ENCODE assay signal across 28 cellular contexts in the genomic region with DNA sequence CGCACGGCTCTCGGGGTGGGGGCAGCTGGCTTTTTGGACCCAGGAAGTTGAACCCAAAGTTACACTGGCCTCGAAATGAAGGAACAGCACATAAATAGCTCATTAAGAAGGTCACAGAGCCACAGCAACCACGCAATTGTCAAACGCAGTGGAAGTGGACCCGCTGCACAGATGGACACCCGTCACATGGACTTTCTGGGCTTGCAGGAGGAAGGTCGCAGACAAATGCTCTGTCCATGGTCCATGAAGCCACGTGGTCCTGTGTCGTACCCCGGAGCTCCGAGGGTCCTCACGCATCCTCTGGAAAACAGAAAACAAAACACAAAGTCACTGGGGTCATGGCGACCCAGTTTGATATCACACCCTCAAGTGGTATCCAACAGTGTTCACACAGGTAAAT.
"Had no signal": no experiment of that assay in that cellular context is flagged by ENCODE, and none has a peak within 500 bp of the region (broad histone marks: within the 10 kb centered on the region; RNA-seq: fewer than 3 reads in every experiment).

No MANE protein-coding gene starts in this region.

- H3K4me1 ChIP-seq: left lung, lower lobe of right lung, parathyroid adenoma, right atrium auricular region, right lobe of liver, tibial nerve, uterus had no signal

- H3K9ac ChIP-seq: parathyroid adenoma had no signal

- H3K9me3 Mint-ChIP-seq: mesothelial cell of epicardium; natural killer cell; stimulated activated memory B cell treated with anti-CD40 and anti-IgM and Interleukin-4, amounts not matched to agents 10 μg/mL and 1 μg/mL and 100 μg/mL, for 72 hours; stimulated activated naive CD8-positive, alpha-beta T cell treated with anti-CD3 and anti-CD28 coated beads, Interleukin-15, amount 100 ng/mL, for 72 hours; type B pancreatic cell had no signal

- H3K4me3 Mint-ChIP-seq: mesothelial cell of epicardium; naive B cell; natural killer cell; nephron progenitor cell; stimulated activated memory B cell treated with anti-CD40 and anti-IgM and Interleukin-4, amounts not matched to agents 10 μg/mL and 1 μg/mL and 100 μg/mL, for 72 hours; stimulated activated naive CD8-positive, alpha-beta T cell treated with anti-CD3 and anti-CD28 coated beads, Interleukin-15, amount 100 ng/mL, for 72 hours; type B pancreatic cell had no signal

- FAIRE-seq: keratinocyte had no signal

- H3K4me3 ChIP-seq: left lung, lower lobe of right lung, right atrium auricular region, right lobe of liver, smooth muscle cell, tibial nerve, uterus had no signal

- H3K36me3 Mint-ChIP-seq: mesothelial cell of epicardium; naive B cell; natural killer cell; stimulated activated memory B cell treated with anti-CD40 and anti-IgM and Interleukin-4, amounts not matched to agents 10 μg/mL and 1 μg/mL and 100 μg/mL, for 72 hours; type B pancreatic cell had no signal

- H3K27ac Mint-ChIP-seq: mesothelial cell of epicardium; naive B cell; natural killer cell; progenitor cell of endocrine pancreas; stimulated activated memory B cell treated with anti-CD40 and anti-IgM and Interleukin-4, amounts not matched to agents 10 μg/mL and 1 μg/mL and 100 μg/mL, for 72 hours; type B pancreatic cell had no signal

- H2AFZ ChIP-seq: parathyroid adenoma had no signal

- H3K9me3 ChIP-seq: left lung, lower lobe of right lung, right atrium auricular region, right lobe of liver, tibial nerve, uterus had no signal

- H3K27me3 Mint-ChIP-seq: stimulated activated memory B cell treated with anti-CD40 and anti-IgM and Interleukin-4, amounts not matched to agents 10 μg/mL and 1 μg/mL and 100 μg/mL, for 72 hours; type B pancreatic cell had no signal

- DNase-seq: hippocampal formation; left colon; left lung; lower lobe of right lung; mammary epithelial cell; mesenchymal stem cell; naive B cell; natural killer cell; nephron progenitor cell; nucleus accumbens; right lobe of liver; stimulated activated CD4-positive, alpha-beta T cell treated with anti-CD3 and anti-CD28 coated beads, Interleukin-1b, Interleukin-23, amount 100 ng/mL, for 48 hours; stimulated activated CD4-positive, alpha-beta T cell treated with anti-CD3 and anti-CD28 coated beads, Interleukin-2, amount 100 ng/mL, for 48 hours; stimulated activated CD4-positive, alpha-beta T cell treated with anti-CD3 and anti-CD28 coated beads, Interleukin-4, amount 100 ng/mL, for 4 hours; stimulated activated CD8-positive, alpha-beta memory T cell treated with anti-CD3 and anti-CD28 coated beads, Interleukin-4, amount 100 ng/mL, for 48 hours; stimulated activated naive CD4-positive, alpha-beta T cell treated with Interleukin-2 at 50 U/mL for 16 hours; stimulated activated naive CD8-positive, alpha-beta T cell treated with anti-CD3 and anti-CD28 coated beads, Interleukin-15, amount 100 ng/mL, for 72 hours; substantia nigra; uterus had no signal

- ATAC-seq: left colon; left lung; lower lobe of right lung; natural killer cell; right lobe of liver; stimulated activated memory B cell treated with anti-CD40 and anti-IgM and Interleukin-4, amounts not matched to agents 10 μg/mL and 1 μg/mL and 100 μg/mL, for 72 hours; stimulated activated naive CD8-positive, alpha-beta T cell treated with anti-CD3 and anti-CD28 coated beads, Interleukin-15, amount 100 ng/mL, for 72 hours had no signal

- H3K4me1 Mint-ChIP-seq: naive B cell; natural killer cell; stimulated activated memory B cell treated with anti-CD40 and anti-IgM and Interleukin-4, amounts not matched to agents 10 μg/mL and 1 μg/mL and 100 μg/mL, for 72 hours; stimulated activated naive CD8-positive, alpha-beta T cell treated with anti-CD3 and anti-CD28 coated beads, Interleukin-15, amount 100 ng/mL, for 72 hours had no signal

- H3K4me2 ChIP-seq: smooth muscle cell had no signal

- H3K36me3 ChIP-seq: left lung, lower lobe of right lung, right atrium auricular region, right lobe of liver, tibial nerve, uterus had no signal

- H3K79me2 ChIP-seq: parathyroid adenoma had no signal

- H3K27me3 ChIP-seq: right atrium auricular region, right lobe of liver, tibial nerve, uterus had no signal

- H3K27ac ChIP-seq: left lung, lower lobe of right lung, parathyroid adenoma, right atrium auricular region, right lobe of liver, tibial nerve, uterus had no signal
